Comparison of ENCODE assay signal across 8 cellular contexts in genomic region chr20:380763-381580, GRCh38. TPM values are rescaled to one million over a fixed set of nuclear protein-coding genes. Genes with fewer than 3 reads are reported as not detected.
DNase-seq lines count a peak whose midpoint lies in the region; ATAC-seq and TF ChIP-seq lines count a peak whose summit lies in the region.

No MANE protein-coding gene starts in this region.

- H3K27me3 ChIP-seq in Panc1 (ENCODE audit: control insufficient read depth, insufficient read depth, low read length) = no peaks in the 10 kb centered on the region
- no peaks in the 10 kb centered on the region for H3K27me3 ChIP-seq in ovary
- no peaks in the 10 kb centered on the region for H3K27me3 ChIP-seq in upper lobe of left lung

- no peak for TF ChIP-seq EP300 in ovary (IDR thresholded peaks at IDR 0.05)
- no peak for TF ChIP-seq EP300 in upper lobe of left lung (IDR thresholded peaks at IDR 0.05)

- H3K27ac ChIP-seq in Panc1 (ENCODE audit: low read length) (peak overlapping the region; percentile 68), ovary (no peak overlapping the region), upper lobe of left lung (peak overlapping the region; percentile 76 to 89 (median 86))

- H3K4me3 Mint-ChIP-seq in CD14-positive monocyte = peak overlapping the region; percentile 84 to 87
- H3K4me3 Mint-ChIP-seq in activated T-helper 17 cell treated with anti-CD3 and anti-CD28 coated beads, Interleukin-2, amount 50 U/mL, for 72 hours = peak overlapping the region; percentile 81

- peaks cover 5 to 10% of the 10 kb centered on the region in 2 donors for H3K36me3 Mint-ChIP-seq in CD14-positive monocyte
- peaks cover 23% of the 10 kb centered on the region for H3K36me3 Mint-ChIP-seq in activated T-helper 17 cell treated with anti-CD3 and anti-CD28 coated beads, Interleukin-2, amount 50 U/mL, for 72 hours (ENCODE audit: low read depth)

- no peaks in the 10 kb centered on the region for H3K36me3 ChIP-seq in Panc1 (ENCODE audit: control insufficient read depth, insufficient read depth, low read length)
- no peaks in the 10 kb centered on the region for H3K36me3 ChIP-seq in ovary
- H3K36me3 ChIP-seq in upper lobe of left lung = peaks cover 0 to 3% (median 0%) of the 10 kb centered on the region in 4 donors

- peaks cover 9% of the 10 kb centered on the region for H3K4me1 Mint-ChIP-seq in CD14-positive monocyte
- peaks cover 4% of the 10 kb centered on the region for H3K4me1 Mint-ChIP-seq in activated T-helper 17 cell treated with anti-CD3 and anti-CD28 coated beads, Interleukin-2, amount 50 U/mL, for 72 hours

- intact Hi-C loops in CD14-positive monocyte (cut with micrococcal nuclease) = no loop called here
- intact Hi-C loops in Panc1 (cut with micrococcal nuclease; ENCODE audit: unreplicated experiment) = no loop called here
- intact Hi-C loops in ovary (cut with DNase I) = no loop called here

- H3K4me1 ChIP-seq in Panc1 (ENCODE audit: control insufficient read depth, insufficient read depth, low read length) (peaks cover 17% of the 10 kb centered on the region), ovary (ENCODE audit: insufficient read depth) (peaks cover 7% of the 10 kb centered on the region), upper lobe of left lung (peaks cover 5 to 25% (median 8%) of the 10 kb centered on the region in 4 donors)

- peaks cover 0 to 2% (median 1%) of the 10 kb centered on the region in 3 donors for H3K27me3 Mint-ChIP-seq in CD14-positive monocyte (ENCODE audit: low read depth in 3 of 3)
- H3K27me3 Mint-ChIP-seq in activated T-helper 17 cell treated with anti-CD3 and anti-CD28 coated beads, Interleukin-2, amount 50 U/mL, for 72 hours = no peaks in the 10 kb centered on the region

- H3K27ac Mint-ChIP-seq in CD14-positive monocyte = peak overlapping the region in 5 of 7 donors; percentile 19 to 84 (median 68)
- H3K27ac Mint-ChIP-seq in activated T-helper 17 cell treated with anti-CD3 and anti-CD28 coated beads, Interleukin-2, amount 50 U/mL, for 72 hours = peak overlapping the region; percentile 87

- in situ Hi-C loops in Panc1 (cut with HindIII; ENCODE audit: low pct_unique_long_range_greater_than_20kb, low sequenced_read_pairs) = no loop called here

- H3K9me3 ChIP-seq in Panc1 (ENCODE audit: control insufficient read depth, insufficient read depth, low read depth, low read length) (no peaks in the 10 kb centered on the region), ovary (no peaks in the 10 kb centered on the region), upper lobe of left lung (no peaks in the 10 kb centered on the region)

- CTCF ChIA-PET in Panc1 (lab: Charles Lee) = interaction anchor here (0.6 to 0.7 kb wide), 2 partner anchors 21 to 56 kb away, joined by 3 to 6 read pairs; partner anchors contain the start of gene SOX12

- TF ChIP-seq POLR2A in GM19193 (IDR thresholded peaks at IDR 0.05; ENCODE audit: extremely low read depth, insufficient read depth, insufficient read length) = peak; percentile 54
- TF ChIP-seq POLR2A in ovary (IDR thresholded peaks at IDR 0.05) = no peak
- peak in 1 of 4 donors; percentile 42 for TF ChIP-seq POLR2A in upper lobe of left lung (IDR thresholded peaks at IDR 0.05)

- POLR2A ChIA-PET in Panc1 (lab: Charles Lee) = interaction anchor here (0.6 to 1.1 kb wide), 2 partner anchors 25 to 29 kb away, joined by 3 to 6 read pairs; no protein-coding TSS in a partner anchor

- H3K4me3 ChIP-seq in Panc1 (ENCODE audit: low read depth in 2 of 2, low read length in 2 of 2) (peak overlapping the region; percentile 56 to 76), fibroblast of villous mesenchyme (ENCODE audit: low read depth, low read length) (peak overlapping the region; percentile 87), ovary (peak overlapping the region; percentile 50), upper lobe of left lung (peak overlapping the region; percentile 56 to 84 (median 69))

- H3K9me3 Mint-ChIP-seq in CD14-positive monocyte = peaks cover 0 to 2% (median 0%) of the 10 kb centered on the region in 7 donors
- no peaks in the 10 kb centered on the region for H3K9me3 Mint-ChIP-seq in activated T-helper 17 cell treated with anti-CD3 and anti-CD28 coated beads, Interleukin-2, amount 50 U/mL, for 72 hours

- WGBS in ovary, 3 donors = 0 to 1% (median 0%) methylated on average over 92 to 93 of the region's 93 CpGs
- WGBS in upper lobe of left lung, 2 donors = 0 to 2% methylated on average over 17 to 28 of the region's 93 CpGs

- no TSS peak for BruUV-seq in Panc1 (replicated peaks; lab: Mats Ljungman, UMichigan)

- DNase-seq in CD14-positive monocyte (ENCODE audit: low spot score) = peak; percentile 70
- DNase-seq in Panc1 (ENCODE audit: low read depth, low spot score) = no peak
- DNase-seq in fibroblast of villous mesenchyme (ENCODE audit: low read depth) = peak; percentile 79
- DNase-seq in ovary = peak; percentile 32 to 68 (median 45)
- DNase-seq in upper lobe of left lung = peak; percentile 70 to 94

- peak; percentile 36 for ATAC-seq in HG03378 (IDR thresholded peaks at IDR 0.05; ENCODE audit: unreplicated experiment)
- ATAC-seq in Panc1 = peak; percentile 75
- ATAC-seq in activated T-helper 17 cell treated with anti-CD3 and anti-CD28 coated beads, Interleukin-2, amount 50 U/mL, for 72 hours (replicated peaks) = peak; percentile 57
- ATAC-seq in upper lobe of left lung (ENCODE audit: low FRiP score in 2 of 2) = peak; percentile 56 to 82

- TF ChIP-seq CTCF in CD14-positive monocyte (IDR thresholded peaks at IDR 0.05) (no peak), Panc1 (IDR thresholded peaks at IDR 0.05) (no peak), fibroblast of villous mesenchyme (IDR thresholded peaks at IDR 0.05; ENCODE audit: insufficient read depth, low read depth, low read length) (peak; percentile 13), ovary (IDR thresholded peaks at IDR 0.05) (no peak), upper lobe of left lung (IDR thresholded peaks at IDR 0.05) (peak in 1 of 6 experiments; percentile 28)

RNA-seq across cellular contexts. Expression of gene TRIB3, which starts 0.4 kb away (rescaled TPM):
- 1 to 10 TPM; 8.0 to 9.4 TPM for polyA plus RNA-seq in CD14-positive monocyte
- 35.6 TPM for total RNA-seq in Panc1 (2021; ENCODE audit: unreplicated experiment)
- polyA plus RNA-seq in Panc1 (2012; ENCODE audit: insufficient read length) = 41.6 TPM
- 10 to 100 TPM; 13.4 to 20.0 TPM for total RNA-seq in activated T-helper 17 cell treated with anti-CD3 and anti-CD28 coated beads, Interleukin-2, amount 50 U/mL, for 72 hours
- 36.7 and 100 TPM in 2 replicates for total RNA-seq in fibroblast of villous mesenchyme
- total RNA-seq in ovary = 10 to 100 TPM in 1 of 7 donors, 1 to 10 TPM in 6; 1.5 to 55.1 (median 4.9) TPM
- polyA plus RNA-seq in ovary = 1 to 10 TPM; 2.3 to 2.7 TPM
- 10 to 100 TPM; 11.5 to 39.0 (median 24.7) TPM for total RNA-seq in upper lobe of left lung

RNA-seq across cellular contexts. Expression of gene RBCK1, which starts 27.1 kb away (rescaled TPM):
- 10 to 100 TPM; 66.8 to 70.8 TPM for polyA plus RNA-seq in CD14-positive monocyte
- 97.1 TPM for total RNA-seq in Panc1 (2021; ENCODE audit: unreplicated experiment)
- 109 TPM for polyA plus RNA-seq in Panc1 (2012; ENCODE audit: insufficient read length)
- 10 to 100 TPM; 81.9 to 84.0 TPM for total RNA-seq in activated T-helper 17 cell treated with anti-CD3 and anti-CD28 coated beads, Interleukin-2, amount 50 U/mL, for 72 hours
- 59.2 and 78.0 TPM in 2 replicates for total RNA-seq in fibroblast of villous mesenchyme
- total RNA-seq in ovary = 10 to 100 TPM; 56.5 to 86.9 (median 76.6) TPM
- polyA plus RNA-seq in ovary = 10 to 100 TPM; 53.5 to 85.2 TPM
- total RNA-seq in upper lobe of left lung = 100 to 1,000 TPM in 3 of 6 donors, 10 to 100 TPM in 3; 63.4 to 179 (median 109) TPM

RNA-seq across cellular contexts. Expression of gene NRSN2, which starts 34.1 kb away (rescaled TPM):
- polyA plus RNA-seq in CD14-positive monocyte = under 1 TPM; 0.09 to 0.56 TPM
- 44.9 TPM for total RNA-seq in Panc1 (2021; ENCODE audit: unreplicated experiment)
- polyA plus RNA-seq in Panc1 (2012; ENCODE audit: insufficient read length) = 74.8 TPM
- total RNA-seq in activated T-helper 17 cell treated with anti-CD3 and anti-CD28 coated beads, Interleukin-2, amount 50 U/mL, for 72 hours = 1 to 10 TPM; 4.3 to 5.2 TPM
- 53.5 and 73.1 TPM in 2 replicates for total RNA-seq in fibroblast of villous mesenchyme
- 10 to 100 TPM; 20.5 to 77.9 (median 43.8) TPM for total RNA-seq in ovary
- polyA plus RNA-seq in ovary = 10 to 100 TPM; 32.4 to 36.7 TPM
- total RNA-seq in upper lobe of left lung = 10 to 100 TPM; 13.6 to 30.8 (median 25.6) TPM

RNA-seq across cellular contexts. Expression of gene SOX12, which starts 55.6 kb away (rescaled TPM):
- polyA plus RNA-seq in CD14-positive monocyte = under 1 TPM; 0.03 to 0.12 TPM
- total RNA-seq in Panc1 (2021; ENCODE audit: unreplicated experiment) = 48.6 TPM
- 52.3 TPM for polyA plus RNA-seq in Panc1 (2012; ENCODE audit: insufficient read length)
- total RNA-seq in activated T-helper 17 cell treated with anti-CD3 and anti-CD28 coated beads, Interleukin-2, amount 50 U/mL, for 72 hours = 1 to 10 TPM; 4.0 to 6.5 TPM
- 6.0 and 6.8 TPM in 2 replicates for total RNA-seq in fibroblast of villous mesenchyme
- total RNA-seq in ovary = 10 to 100 TPM in 5 of 7 donors, 1 to 10 TPM in 2; 4.8 to 34.1 (median 25.7) TPM
- polyA plus RNA-seq in ovary = 1 to 10 TPM; 4.1 to 8.7 TPM
- 10 to 100 TPM in 2 of 6 donors, 1 to 10 TPM in 4; 3.8 to 13.5 (median 7.6) TPM for total RNA-seq in upper lobe of left lung

Comparison
In these comparisons a context has a peak if more than half of its experiments do, and no peak if none do; other contexts are left out.
1. H3K27ac ChIP-seq: peak in Panc1 (single experiment) and upper lobe of left lung (4 of 4); none in ovary (0 of 2).
2. Peak in every context shown above with its lines, with median percentiles within 50 percentile points of each other: ATAC-seq and H3K4me3 ChIP-seq.